In genomic region chr11:34313099-34313517, GRCh38 we compare ENCODE assay signal across 1 cellular context.
TF ChIP-seq lines count a peak whose summit lies in the region.

No MANE protein-coding gene starts in this region.

TF ChIP-seq in GM23338, 12 proteins besides CTCF, POLR2A, EP300 and RAD21 (continued from another document):
- no peak for TF ChIP-seq ZNF462 (CRISPR knock-in tag; IDR thresholded peaks at IDR 0.05)
